8 cellular contexts compared by ENCODE assay signal in the genomic region with DNA sequence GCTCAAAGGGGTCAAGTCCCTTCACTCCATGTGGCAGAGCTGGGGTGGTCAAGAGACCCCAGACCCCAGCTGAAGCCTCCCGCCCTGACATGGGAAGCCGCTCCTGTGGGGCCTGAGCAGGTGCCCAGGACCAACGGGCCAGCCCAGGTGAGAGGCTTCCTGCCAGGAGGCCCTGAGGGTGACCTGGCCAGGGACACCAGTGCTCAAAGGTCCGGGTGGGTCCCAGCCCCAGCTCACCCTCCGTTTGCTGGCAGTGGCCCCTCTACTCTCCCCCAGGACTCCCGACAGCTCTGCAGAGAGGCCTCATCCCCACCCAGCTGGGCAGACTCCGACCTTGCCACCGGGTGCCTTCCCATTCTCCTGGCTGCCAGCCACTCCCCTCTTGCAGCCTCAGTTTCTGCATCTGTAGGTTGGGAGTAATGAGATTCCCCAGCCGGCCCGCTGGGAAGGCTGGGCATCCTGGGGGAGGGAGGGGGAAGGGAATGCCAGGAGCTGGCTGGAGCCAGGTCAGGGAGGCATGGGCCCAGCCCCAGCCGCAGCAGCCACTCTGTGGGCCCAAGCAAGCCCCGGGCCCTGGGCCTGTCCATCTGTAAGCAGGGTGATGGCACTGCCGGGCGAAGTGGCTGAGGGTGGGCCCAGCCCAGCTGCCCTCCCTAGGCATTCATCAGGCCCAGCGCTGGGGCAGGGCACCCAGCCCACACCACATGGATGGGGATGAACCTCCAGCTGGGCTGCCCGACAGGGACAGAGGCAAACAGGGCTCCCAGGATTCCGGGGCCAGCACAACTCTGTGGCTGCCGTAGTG. TPM values are rescaled to one million over a fixed set of nuclear protein-coding genes. Genes with fewer than 3 reads are reported as not detected.
A peak's percentile ranks its signal among the peaks of the same experiment; 100 is the strongest.
DNase-seq lines count a peak whose midpoint lies in the region; ATAC-seq and TF ChIP-seq lines count a peak whose summit lies in the region.

No MANE protein-coding gene starts in this region.

- no peak for TF ChIP-seq RAD21 in SK-N-SH (IDR thresholded peaks at IDR 0.05; ENCODE audit: low read length)

- H3K27me3 ChIP-seq in DND-41 (ENCODE audit: insufficient read depth, low read length, poor library complexity), result no peaks in the 10 kb centered on the region
- no peaks in the 10 kb centered on the region for H3K27me3 ChIP-seq in right atrium auricular region
- no peaks in the 10 kb centered on the region for H3K27me3 ChIP-seq in gastrocnemius medialis
- no peaks in the 10 kb centered on the region for H3K27me3 ChIP-seq in SK-N-SH (ENCODE audit: insufficient read depth)

- H3K4me2 ChIP-seq in DND-41 (ENCODE audit: insufficient read depth, low read length) (peak overlapping the region; percentile 77), SK-N-SH (no peak overlapping the region)

- H3K79me2 ChIP-seq in DND-41 (ENCODE audit: insufficient read depth, low read length) (no peaks in the 10 kb centered on the region), SK-N-SH (ENCODE audit: insufficient read depth) (peaks cover 3% of the 10 kb centered on the region; the same call in 1 of the 2 replicates)

- peak overlapping the region; percentile 83 for H3K9ac ChIP-seq in DND-41 (ENCODE audit: low read depth, low read length)
- no peak overlapping the region for H3K9ac ChIP-seq in SK-N-SH

- H3K4me3 Mint-ChIP-seq in activated T-helper 1 cell treated with anti-CD3 and anti-CD28 coated beads, Interleukin-12 subunit alpha, Interleukin-12 subunit beta, Interleukin-2, Interleukin-4 antibody, amounts not matched to agents 30 ng/mL and 10 ng/mL and 1 ng/mL, durations not matched to agents 14 hours and 24 hours and 36 hours, result no peak overlapping the region
- H3K4me3 Mint-ChIP-seq in activated CD4-positive, alpha-beta memory T cell treated with anti-CD3 and anti-CD28 coated beads for 36 hours, result no peak overlapping the region

- H4K20me1 ChIP-seq in DND-41 (ENCODE audit: insufficient read depth, low read length) (no peaks in the 10 kb centered on the region), SK-N-SH (ENCODE audit: insufficient read depth) (no peaks in the 10 kb centered on the region)

- H2AFZ ChIP-seq in DND-41 (ENCODE audit: low read depth, low read length) (no peak overlapping the region), SK-N-SH (ENCODE audit: low read depth) (no peak overlapping the region)

- no peak for DNase-seq in DND-41
- no peak for DNase-seq in activated T-helper 1 cell treated with anti-CD3 and anti-CD28 coated beads, Interleukin-12 subunit alpha, Interleukin-12 subunit beta, Interleukin-2, Interleukin-4 antibody, amounts not matched to agents 30 ng/mL and 10 ng/mL and 1 ng/mL, durations not matched to agents 14 hours and 24 hours and 36 hours (ENCODE audit: low spot score)
- DNase-seq in right atrium auricular region (ENCODE audit: low spot score), result no peak
- DNase-seq in gastrocnemius medialis, result no peak
- no peak for DNase-seq in inferior parietal cortex (ENCODE audit: extremely low spot score)
- no peak for DNase-seq in activated CD4-positive, CD25-positive, alpha-beta regulatory T cell treated with anti-CD3 and anti-CD28 coated beads, Interleukin-2, amount 50 U/mL, for 72 hours
- DNase-seq in activated CD4-positive, alpha-beta memory T cell treated with anti-CD3 and anti-CD28 coated beads for 36 hours, result no peak
- no peak for DNase-seq in SK-N-SH

- H3K4me3 ChIP-seq in DND-41 (ENCODE audit: low read depth in 1 of 2, low read length in 2 of 2) (peak overlapping the region in 1 of 2 experiments; percentile 57; a peak in 1 of 4 replicates), right atrium auricular region (no peak overlapping the region), gastrocnemius medialis (no peak overlapping the region), SK-N-SH (ENCODE audit: low read depth in 2 of 2, low read length in 1 of 2) (no peak overlapping the region)

- H3K27ac ChIP-seq in DND-41 (ENCODE audit: low read length) (peak overlapping the region; percentile 92), right atrium auricular region (peak overlapping the region; percentile 79 to 84), gastrocnemius medialis (peak overlapping the region; percentile 72 to 84 (median 83)), SK-N-SH (ENCODE audit: low read depth in 2 of 2, low read length in 1 of 2) (no peak overlapping the region)

- H3F3A ChIP-seq in SK-N-SH (replicated peaks; ENCODE audit: insufficient read depth), result peaks cover 7% of the 10 kb centered on the region

- 73% methylated on average over 8 of the region's 18 CpGs for WGBS in SK-N-SH (ENCODE audit: low lambda C conversion rate)

- TF ChIP-seq CTCF in DND-41 (IDR thresholded peaks at IDR 0.05; ENCODE audit: borderline replicate concordance, extremely low read depth, low read length, poor library complexity, severe bottlenecking) (no peak), right atrium auricular region (IDR thresholded peaks at IDR 0.05) (no peak), gastrocnemius medialis (IDR thresholded peaks at IDR 0.05 in 4 of 5, conservative IDR thresholded peaks at IDR 0.05 in 1 of 5) (no peak), SK-N-SH (IDR thresholded peaks at IDR 0.05) (no peak)

- POLR2A ChIA-PET in activated CD4-positive, alpha-beta memory T cell treated with anti-CD3 and anti-CD28 coated beads for 36 hours (lab: Charles Lee), result interaction anchor here (2.4 to 3.2 kb wide), 3 partner anchors 9 to 74 kb away, joined by 6 to 15 read pairs (median 11); a partner anchor contains a TSS
- POLR2A ChIA-PET in SK-N-SH (lab: Yijun Ruan, JAX), result no interaction called here

- in situ Hi-C loops in gastrocnemius medialis (cut with MboI; ENCODE audit: low sequenced_read_pairs in 4 of 4), result no loop called here

- no peak for TF ChIP-seq EP300 in SK-N-SH (IDR thresholded peaks at IDR 0.05; ENCODE audit: borderline replicate concordance in 1 of 2, low read depth in 1 of 2, low read length in 1 of 2)

- no peaks in the 10 kb centered on the region for H3K36me3 Mint-ChIP-seq in activated T-helper 1 cell treated with anti-CD3 and anti-CD28 coated beads, Interleukin-12 subunit alpha, Interleukin-12 subunit beta, Interleukin-2, Interleukin-4 antibody, amounts not matched to agents 30 ng/mL and 10 ng/mL and 1 ng/mL, durations not matched to agents 14 hours and 24 hours and 36 hours (ENCODE audit: low read depth)
- H3K36me3 Mint-ChIP-seq in activated CD4-positive, alpha-beta memory T cell treated with anti-CD3 and anti-CD28 coated beads for 36 hours, result no peaks in the 10 kb centered on the region

- peak overlapping the region; percentile 18 for H3K27ac Mint-ChIP-seq in activated T-helper 1 cell treated with anti-CD3 and anti-CD28 coated beads, Interleukin-12 subunit alpha, Interleukin-12 subunit beta, Interleukin-2, Interleukin-4 antibody, amounts not matched to agents 30 ng/mL and 10 ng/mL and 1 ng/mL, durations not matched to agents 14 hours and 24 hours and 36 hours
- H3K27ac Mint-ChIP-seq in activated CD4-positive, alpha-beta memory T cell treated with anti-CD3 and anti-CD28 coated beads for 36 hours, result no peak overlapping the region

- no peak for TF ChIP-seq POLR2A in gastrocnemius medialis (IDR thresholded peaks at IDR 0.05)

- H3K9me3 Mint-ChIP-seq in activated T-helper 1 cell treated with anti-CD3 and anti-CD28 coated beads, Interleukin-12 subunit alpha, Interleukin-12 subunit beta, Interleukin-2, Interleukin-4 antibody, amounts not matched to agents 30 ng/mL and 10 ng/mL and 1 ng/mL, durations not matched to agents 14 hours and 24 hours and 36 hours, result no peaks in the 10 kb centered on the region
- H3K9me3 Mint-ChIP-seq in activated CD4-positive, alpha-beta memory T cell treated with anti-CD3 and anti-CD28 coated beads for 36 hours, result no peaks in the 10 kb centered on the region

- H3K9me2 ChIP-seq in SK-N-SH, result no peaks in the 10 kb centered on the region

- H3K4me1 Mint-ChIP-seq in activated T-helper 1 cell treated with anti-CD3 and anti-CD28 coated beads, Interleukin-12 subunit alpha, Interleukin-12 subunit beta, Interleukin-2, Interleukin-4 antibody, amounts not matched to agents 30 ng/mL and 10 ng/mL and 1 ng/mL, durations not matched to agents 14 hours and 24 hours and 36 hours (ENCODE audit: low read depth), result peaks cover 16% of the 10 kb centered on the region
- peaks cover 8% of the 10 kb centered on the region for H3K4me1 Mint-ChIP-seq in activated CD4-positive, alpha-beta memory T cell treated with anti-CD3 and anti-CD28 coated beads for 36 hours (ENCODE audit: low read depth)

- no peak for ATAC-seq in DND-41 (ENCODE audit: insufficient read depth, low read depth)
- ATAC-seq in gastrocnemius medialis, result no peak

- peaks cover 23% of the 10 kb centered on the region for H3K4me1 ChIP-seq in DND-41 (ENCODE audit: insufficient read depth, low read length)
- H3K4me1 ChIP-seq in right atrium auricular region, result peaks cover 0 to 65% of the 10 kb centered on the region in 2 donors
- H3K4me1 ChIP-seq in gastrocnemius medialis, result peaks cover 31 to 40% of the 10 kb centered on the region in 2 donors
- peaks cover 26 to 31% of the 10 kb centered on the region in 2 experiments; a peak in 3 of 4 replicates for H3K4me1 ChIP-seq in SK-N-SH (ENCODE audit: control insufficient read depth in 1 of 2, insufficient read depth in 2 of 2, low read depth in 1 of 2, low read length in 1 of 2)

- CTCF ChIA-PET in activated CD4-positive, alpha-beta memory T cell treated with anti-CD3 and anti-CD28 coated beads for 36 hours (lab: Charles Lee), result interaction anchor here (1.3 to 2.2 kb wide), 2 partner anchors 9 to 11 kb away, joined by 4 to 10 read pairs; no protein-coding TSS in a partner anchor
- CTCF ChIA-PET in SK-N-SH (lab: Yijun Ruan, JAX), result interaction anchor here (0.9 to 2.4 kb wide), 7 partner anchors 13 to 367 kb away, joined by 3 to 7 read pairs (median 3); a partner anchor contains a TSS

- H3K27me3 Mint-ChIP-seq in activated T-helper 1 cell treated with anti-CD3 and anti-CD28 coated beads, Interleukin-12 subunit alpha, Interleukin-12 subunit beta, Interleukin-2, Interleukin-4 antibody, amounts not matched to agents 30 ng/mL and 10 ng/mL and 1 ng/mL, durations not matched to agents 14 hours and 24 hours and 36 hours (ENCODE audit: insufficient read depth), result peaks cover 5% of the 10 kb centered on the region
- H3K27me3 Mint-ChIP-seq in activated CD4-positive, alpha-beta memory T cell treated with anti-CD3 and anti-CD28 coated beads for 36 hours, result no peaks in the 10 kb centered on the region

- intact Hi-C loops in activated T-helper 1 cell treated with anti-CD3 and anti-CD28 coated beads, Interleukin-12 subunit alpha, Interleukin-12 subunit beta, Interleukin-2, Interleukin-4 antibody, amounts not matched to agents 30 ng/mL and 10 ng/mL and 1 ng/mL, durations not matched to agents 14 hours and 24 hours and 36 hours (cut with micrococcal nuclease), result no loop called here
- intact Hi-C loops in gastrocnemius medialis (cut with DNase I; ENCODE audit: low total_unique reads), result no loop called here
- intact Hi-C loops in activated CD4-positive, alpha-beta memory T cell treated with anti-CD3 and anti-CD28 coated beads for 36 hours (cut with micrococcal nuclease), result loop anchor here (5.0 kb wide), 1 partner anchor 73 kb away; a partner anchor contains a TSS

- H3K36me3 ChIP-seq in DND-41 (ENCODE audit: insufficient read depth, low read length), result no peaks in the 10 kb centered on the region
- no peaks in the 10 kb centered on the region for H3K36me3 ChIP-seq in right atrium auricular region
- no peaks in the 10 kb centered on the region for H3K36me3 ChIP-seq in gastrocnemius medialis
- H3K36me3 ChIP-seq in SK-N-SH (replicated peaks in 1 of 2; ENCODE audit: control insufficient read depth in 1 of 2, insufficient read depth in 2 of 2, low read length in 1 of 2), result no peaks in the 10 kb centered on the region

- H3K9me3 ChIP-seq in DND-41 (ENCODE audit: insufficient read depth, low read length, severe bottlenecking), result no peaks in the 10 kb centered on the region
- no peaks in the 10 kb centered on the region for H3K9me3 ChIP-seq in right atrium auricular region
- H3K9me3 ChIP-seq in gastrocnemius medialis, result no peaks in the 10 kb centered on the region
- H3K9me3 ChIP-seq in SK-N-SH, result no peaks in the 10 kb centered on the region

RNA-seq across cellular contexts. Expression of a gene that starts 10.3 kb away (rescaled TPM):
- 86.6 and 91.6 TPM in 2 replicates for total RNA-seq in activated T-helper 1 cell treated with anti-CD3 and anti-CD28 coated beads, Interleukin-12 subunit alpha, Interleukin-12 subunit beta, Interleukin-2, Interleukin-4 antibody, amounts not matched to agents 30 ng/mL and 10 ng/mL and 1 ng/mL, durations not matched to agents 14 hours and 24 hours and 36 hours
- 10 to 100 TPM; 21.9 to 43.5 TPM for total RNA-seq in right atrium auricular region
- total RNA-seq in gastrocnemius medialis, result 10 to 100 TPM; 11.6 to 34.6 (median 19.7) TPM
- 10 to 100 TPM; 66.7 to 71.5 TPM for total RNA-seq in activated CD4-positive, alpha-beta memory T cell treated with anti-CD3 and anti-CD28 coated beads for 36 hours
- polyA plus RNA-seq in SK-N-SH (2012; rRNA removed), result 20.1 and 32.5 TPM in 2 replicates
- polyA plus RNA-seq in SK-N-SH (2012; cell fraction: cytosol; rRNA removed), result 15.4 and 20.2 TPM in 2 replicates
- 97.9 and 115 TPM in 2 replicates for polyA plus RNA-seq in SK-N-SH (2012; cell fraction: nucleus; rRNA removed)

RNA-seq across cellular contexts. Expression of a gene that starts 44.9 kb away (rescaled TPM):
- total RNA-seq in activated T-helper 1 cell treated with anti-CD3 and anti-CD28 coated beads, Interleukin-12 subunit alpha, Interleukin-12 subunit beta, Interleukin-2, Interleukin-4 antibody, amounts not matched to agents 30 ng/mL and 10 ng/mL and 1 ng/mL, durations not matched to agents 14 hours and 24 hours and 36 hours, result 1.1 and 1.2 TPM in 2 replicates
- total RNA-seq in right atrium auricular region, result 100 to 1,000 TPM; 113 to 158 TPM
- 100 to 1,000 TPM; 165 to 577 (median 232) TPM for total RNA-seq in gastrocnemius medialis
- total RNA-seq in activated CD4-positive, alpha-beta memory T cell treated with anti-CD3 and anti-CD28 coated beads for 36 hours, result 1 to 10 TPM; 2.3 to 3.3 TPM
- 11.8 and 14.3 TPM in 2 replicates for polyA plus RNA-seq in SK-N-SH (2012; rRNA removed)
- 11.0 and 11.2 TPM in 2 replicates for polyA plus RNA-seq in SK-N-SH (2012; cell fraction: cytosol; rRNA removed)
- 44.6 and 48.8 TPM in 2 replicates for polyA plus RNA-seq in SK-N-SH (2012; cell fraction: nucleus; rRNA removed)

Comparison
In these comparisons a context has a peak if more than half of its experiments do, and no peak if none do; other contexts are left out.
1. H3K27ac ChIP-seq: peak in DND-41 (single experiment), right atrium auricular region (2 of 2) and gastrocnemius medialis (4 of 4); none in SK-N-SH (0 of 2).
2. RNA of a gene that starts 44.9 kb away (total RNA-seq): 165 to 577 TPM in gastrocnemius medialis and 113 to 158 TPM in right atrium auricular region; 2.3 to 3.3 TPM in activated CD4-positive, alpha-beta memory T cell treated with anti-CD3 and anti-CD28 coated beads for 36 hours and 1.1 to 1.2 TPM in activated T-helper 1 cell treated with anti-CD3 and anti-CD28 coated beads, Interleukin-12 subunit alpha, Interleukin-12 subunit beta, Interleukin-2, Interleukin-4 antibody, amounts not matched to agents 30 ng/mL and 10 ng/mL and 1 ng/mL, durations not matched to agents 14 hours and 24 hours and 36 hours; every median in the first group is over 10 times any median in the second.